In the genomic region with DNA sequence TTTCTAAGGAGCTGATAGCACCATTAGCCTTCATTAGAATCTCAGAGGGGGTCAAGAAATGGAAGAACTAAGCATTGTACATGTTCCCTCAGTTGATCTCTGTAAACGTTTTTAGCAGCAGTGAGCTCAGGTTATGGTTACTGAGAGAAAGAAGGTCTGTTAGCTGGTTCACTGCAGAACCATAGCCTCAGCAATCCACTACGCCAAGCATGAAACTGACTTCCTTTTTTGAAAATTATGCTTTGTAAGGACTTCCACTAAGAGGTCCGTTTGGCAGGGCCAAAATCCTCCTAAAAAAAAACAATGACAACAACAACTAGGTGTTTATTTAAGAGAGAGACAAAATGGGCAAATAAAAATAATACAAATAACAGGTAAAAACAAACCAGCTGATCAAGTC, we compare ENCODE assay signal across 25 cellular contexts.
DNase-seq lines count a peak whose midpoint lies in the region; ATAC-seq and TF ChIP-seq lines count a peak whose summit lies in the region.
"Had no signal": no experiment of that assay in that cellular context is flagged by ENCODE, and none has a peak within 500 bp of the region (broad histone marks: within the 10 kb centered on the region; RNA-seq: fewer than 3 reads in every experiment).

No MANE protein-coding gene starts in this region.

- no peak for DNase-seq in coronary artery (ENCODE audit: low spot score)
- no peak for DNase-seq in right lobe of liver
- DNase-seq in psoas muscle = no peak
- DNase-seq in uterus = no peak
- no peak for DNase-seq in NCI-H2081 (lab: John Stamatoyannopoulos, UW)
- DNase-seq: activated CD4-positive, alpha-beta T cell treated with anti-CD3 and anti-CD28 coated beads, Interleukin-2, amount 50 U/mL, for 4 hours; activated CD4-positive, CD25-positive, alpha-beta regulatory T cell; activated naive CD4-positive, alpha-beta T cell treated with anti-CD3 and anti-CD28 coated beads for 36 hours; adrenal gland; brain microvascular endothelial cell; Calu3; DND-41; effector memory CD4-positive, alpha-beta T cell; erythroblast; foreskin fibroblast; hippocampal formation; left ventricle myocardium superior; NCI-H1436 treated with DMSO at 0.1 percent for 48 hours; NCI-H446 treated with DMSO at 0.1 percent for 48 hours; pancreas; stimulated activated naive CD4-positive, alpha-beta T cell treated with Interleukin-2 at 50 U/mL for 16 hours; T-helper 1 cell; trophoblast cell had no signal

- TF ChIP-seq POLR2A in right lobe of liver (IDR thresholded peaks at IDR 0.05) = no peak
- no peak for TF ChIP-seq POLR2A in uterus (IDR thresholded peaks at IDR 0.05)

- ATAC-seq in right lobe of liver (no peak), psoas muscle (no peak), GM18858 (IDR thresholded peaks at IDR 0.05; ENCODE audit: unreplicated experiment) (no peak), HG03139 (IDR thresholded peaks at IDR 0.05; ENCODE audit: unreplicated experiment) (no peak)
- ATAC-seq: left ventricle myocardium superior, pancreas had no signal

- H3K36me3 ChIP-seq in right lobe of liver (no peaks in the 10 kb centered on the region), psoas muscle (ENCODE audit: insufficient read depth in 1 of 2, low read depth in 1 of 2) (no peaks in the 10 kb centered on the region), uterus (no peaks in the 10 kb centered on the region)
- H3K36me3 ChIP-seq: adrenal gland, brain microvascular endothelial cell, pancreas had no signal

- H3K4me3 ChIP-seq in coronary artery = no peak overlapping the region
- no peak overlapping the region for H3K4me3 ChIP-seq in right lobe of liver
- H3K4me3 ChIP-seq in psoas muscle = no peak overlapping the region
- no peak overlapping the region for H3K4me3 ChIP-seq in uterus
- H3K4me3 ChIP-seq: pancreas had no signal

- H3K9me3 ChIP-seq in right lobe of liver (no peaks in the 10 kb centered on the region), psoas muscle (no peaks in the 10 kb centered on the region), uterus (no peaks in the 10 kb centered on the region)
- H3K9me3 ChIP-seq: adrenal gland, pancreas had no signal

- H3K27ac ChIP-seq in coronary artery = peak overlapping the region; percentile 55 to 95
- H3K27ac ChIP-seq in right lobe of liver = peak overlapping the region; percentile 91 to 100 (median 95)
- H3K27ac ChIP-seq in psoas muscle = peak overlapping the region; percentile 56
- H3K27ac ChIP-seq in uterus = peak overlapping the region; percentile 100
- H3K27ac ChIP-seq: brain microvascular endothelial cell, pancreas had no signal

- 13% methylated on average over 3 of the region's 3 CpGs for WGBS in right lobe of liver (ENCODE audit: insufficient coverage, low coverage, low lambda C conversion rate, missing lambda C conversion rate)
- WGBS in psoas muscle, 3 donors = 43 to 57% (median 48%) methylated on average over 3 of the region's 3 CpGs

- TF ChIP-seq CTCF in coronary artery (IDR thresholded peaks at IDR 0.05) (no peak), right lobe of liver (IDR thresholded peaks at IDR 0.05) (no peak), psoas muscle (IDR thresholded peaks at IDR 0.05) (no peak), uterus (IDR thresholded peaks at IDR 0.05) (no peak)

- no peaks in the 10 kb centered on the region for H3K27me3 ChIP-seq in right lobe of liver
- H3K27me3 ChIP-seq in psoas muscle (ENCODE audit: insufficient read depth in 3 of 3, low read length in 2 of 3) = no peaks in the 10 kb centered on the region
- no peaks in the 10 kb centered on the region for H3K27me3 ChIP-seq in uterus
- H3K27me3 ChIP-seq: adrenal gland, brain microvascular endothelial cell, pancreas had no signal

- peaks cover 0 to 81% (median 12%) of the 10 kb centered on the region in 4 donors for H3K4me1 ChIP-seq in right lobe of liver
- peaks cover 13% of the 10 kb centered on the region for H3K4me1 ChIP-seq in psoas muscle
- H3K4me1 ChIP-seq in uterus = peaks cover 0 to 15% of the 10 kb centered on the region in 2 donors

- intact Hi-C loops in right lobe of liver (cut with DNase I) (no loop called here), psoas muscle (cut with DNase I) (loop anchor here in 1 of 2 donors (5.0 to 10.0 kb wide), 2 partner anchors 48 to 215 kb away; no protein-coding TSS in a partner anchor), uterus (cut with DNase I; ENCODE audit: low total_unique reads) (loop anchor here (5.0 to 10.0 kb wide), 2 partner anchors 78 to 215 kb away; no protein-coding TSS in a partner anchor)
